In genomic region chr19:37087110-37087509, GRCh38 we compare ENCODE assay signal across 8 cellular contexts.
"Had no signal": no experiment of that assay in that cellular context is flagged by ENCODE, and none has a peak within 500 bp of the region (broad histone marks: within the 10 kb centered on the region; RNA-seq: fewer than 3 reads in every experiment).

No MANE protein-coding gene starts in this region.

- ATAC-seq: GM12878 had no signal

- DNase-seq: GDM1, GF-D8 had no signal

- FAIRE-seq: G401.6, GM12878, GM12891, GM12892, GM18507, GM19239 had no signal

- H3K4me3 ChIP-seq: GM12878 had no signal
